ENCODE assay signal across 7 cellular contexts in genomic region chr5:10726913-10727517, GRCh38. TPM values are rescaled to one million over a fixed set of nuclear protein-coding genes. Genes with fewer than 3 reads are reported as not detected.
DNase-seq lines count a peak whose midpoint lies in the region; ATAC-seq and TF ChIP-seq lines count a peak whose summit lies in the region.

No MANE protein-coding gene starts in this region.

- TF ChIP-seq CTCF in osteoblast (IDR thresholded peaks at IDR 0.05; ENCODE audit: extremely low read depth, low read depth, low read length) (no peak), left lung (IDR thresholded peaks at IDR 0.05) (no peak)

- H2AFZ ChIP-seq in osteoblast (ENCODE audit: low read length), result no peak overlapping the region

- H3K4me2 ChIP-seq in osteoblast (ENCODE audit: insufficient read depth, low read length), result no peak overlapping the region

- H4K20me1 ChIP-seq in osteoblast (ENCODE audit: insufficient read depth, low read length), result peaks cover 10% of the 10 kb centered on the region

- DNase-seq in M059J (ENCODE audit: low read depth), result peak; percentile 59
- no peak for DNase-seq in osteoblast (ENCODE audit: insufficient read length, low spot score, missing footprints)
- no peak for DNase-seq in SW480 (ENCODE audit: low spot score)
- DNase-seq in NCI-H1105 (lab: John Stamatoyannopoulos, UW), result no peak
- no peak for DNase-seq in left lung

- peak overlapping the region; percentile 9 for H3K27ac ChIP-seq in osteoblast (ENCODE audit: low read depth, low read length)
- no peak overlapping the region for H3K27ac ChIP-seq in left lung

- no peaks in the 10 kb centered on the region for H3K9me3 ChIP-seq in osteoblast (ENCODE audit: low read depth, low read length)
- H3K9me3 ChIP-seq in left lung, result no peaks in the 10 kb centered on the region

- peaks cover 40% of the 10 kb centered on the region for H3K79me2 ChIP-seq in osteoblast (ENCODE audit: insufficient read depth, low read length)

- H3K4me1 ChIP-seq in osteoblast (ENCODE audit: insufficient read depth, low read length) (peaks cover 27% of the 10 kb centered on the region), left lung (peaks cover 5 to 30% of the 10 kb centered on the region in 2 donors)

- intact Hi-C loops in left lung (cut with DNase I), result no loop called here

- H3K36me3 ChIP-seq in osteoblast (ENCODE audit: insufficient read depth, low read length) (peaks cover 12% of the 10 kb centered on the region), left lung (peaks cover 0 to 24% of the 10 kb centered on the region in 2 donors)

- no peak overlapping the region for H3K4me3 ChIP-seq in osteoblast (ENCODE audit: insufficient read depth, low read length)
- H3K4me3 ChIP-seq in left lung, result no peak overlapping the region

- peak; percentile 92 for ATAC-seq in GM18870 (IDR thresholded peaks at IDR 0.05; ENCODE audit: unreplicated experiment)
- peak; percentile 98 for ATAC-seq in GM21786 (IDR thresholded peaks at IDR 0.05; ENCODE audit: unreplicated experiment)
- ATAC-seq in left lung, result no peak

- H3K27me3 ChIP-seq in osteoblast (ENCODE audit: insufficient read depth, low read length) (no peaks in the 10 kb centered on the region), left lung (no peaks in the 10 kb centered on the region)

RNA-seq across cellular contexts. Expression of gene DAP, which starts 34.0 kb away (rescaled TPM):
- total RNA-seq in M059J (2014; rRNA removed; shearing (Covaris generic)), result 77.3 and 164 TPM in 2 replicates
- total RNA-seq in osteoblast (31.1 and 36.2 TPM in 2 replicates), left lung (100 to 1,000 TPM; 111 to 124 TPM)
